In the genomic region with DNA sequence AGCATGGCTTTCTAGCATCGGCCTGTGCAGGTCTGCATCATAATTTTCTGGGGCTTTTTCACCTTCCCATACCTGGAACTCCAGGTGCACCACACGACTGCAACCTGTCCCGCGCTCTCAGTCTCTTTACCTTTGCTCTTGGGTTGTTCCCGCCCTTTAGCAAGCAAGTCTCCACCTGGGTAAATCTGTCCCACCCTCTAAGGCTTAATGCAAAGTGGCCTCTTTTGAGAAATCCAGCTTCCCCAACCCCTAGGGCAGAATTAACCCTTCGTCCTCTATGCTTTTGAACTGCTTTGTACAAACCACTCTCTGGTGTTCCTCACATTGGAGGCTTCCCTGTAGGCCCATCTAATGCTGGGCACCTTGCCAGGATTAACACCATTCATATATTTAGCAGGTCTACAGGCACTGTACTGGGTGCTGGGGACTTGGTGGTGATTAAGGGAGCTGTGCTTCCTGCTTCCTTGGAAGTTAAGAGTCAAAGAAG, we compare ENCODE assay signal across 1 cellular context.
TF ChIP-seq lines count a peak whose summit lies in the region.

No MANE protein-coding gene starts in this region.

TF ChIP-seq in HCT116, 20 proteins besides CTCF, POLR2A, EP300 and RAD21 (continued from another document):
- TF ChIP-seq, protein P1, sequence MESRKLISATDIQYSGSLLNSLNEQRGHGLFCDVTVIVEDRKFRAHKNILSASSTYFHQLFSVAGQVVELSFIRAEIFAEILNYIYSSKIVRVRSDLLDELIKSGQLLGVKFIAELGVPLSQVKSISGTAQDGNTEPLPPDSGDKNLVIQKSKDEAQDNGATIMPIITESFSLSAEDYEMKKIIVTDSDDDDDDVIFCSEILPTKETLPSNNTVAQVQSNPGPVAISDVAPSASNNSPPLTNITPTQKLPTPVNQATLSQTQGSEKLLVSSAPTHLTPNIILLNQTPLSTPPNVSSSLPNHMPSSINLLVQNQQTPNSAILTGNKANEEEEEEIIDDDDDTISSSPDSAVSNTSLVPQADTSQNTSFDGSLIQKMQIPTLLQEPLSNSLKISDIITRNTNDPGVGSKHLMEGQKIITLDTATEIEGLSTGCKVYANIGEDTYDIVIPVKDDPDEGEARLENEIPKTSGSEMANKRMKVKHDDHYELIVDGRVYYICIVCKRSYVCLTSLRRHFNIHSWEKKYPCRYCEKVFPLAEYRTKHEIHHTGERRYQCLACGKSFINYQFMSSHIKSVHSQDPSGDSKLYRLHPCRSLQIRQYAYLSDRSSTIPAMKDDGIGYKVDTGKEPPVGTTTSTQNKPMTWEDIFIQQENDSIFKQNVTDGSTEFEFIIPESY (IDR thresholded peaks at IDR 0.05; ENCODE audit: extremely low read depth, insufficient replicate concordance, low read length): no peak
- no peak for TF ChIP-seq YY1 (IDR thresholded peaks at IDR 0.05; ENCODE audit: extremely low read depth, insufficient replicate concordance, low read depth, low read length)
- TF ChIP-seq CEBPB (IDR thresholded peaks at IDR 0.05; ENCODE audit: low read depth): no peak
- TF ChIP-seq ZNF274 (IDR thresholded peaks at IDR 0.05; ENCODE audit: low read depth, low read length): no peak
- TF ChIP-seq, protein P2, sequence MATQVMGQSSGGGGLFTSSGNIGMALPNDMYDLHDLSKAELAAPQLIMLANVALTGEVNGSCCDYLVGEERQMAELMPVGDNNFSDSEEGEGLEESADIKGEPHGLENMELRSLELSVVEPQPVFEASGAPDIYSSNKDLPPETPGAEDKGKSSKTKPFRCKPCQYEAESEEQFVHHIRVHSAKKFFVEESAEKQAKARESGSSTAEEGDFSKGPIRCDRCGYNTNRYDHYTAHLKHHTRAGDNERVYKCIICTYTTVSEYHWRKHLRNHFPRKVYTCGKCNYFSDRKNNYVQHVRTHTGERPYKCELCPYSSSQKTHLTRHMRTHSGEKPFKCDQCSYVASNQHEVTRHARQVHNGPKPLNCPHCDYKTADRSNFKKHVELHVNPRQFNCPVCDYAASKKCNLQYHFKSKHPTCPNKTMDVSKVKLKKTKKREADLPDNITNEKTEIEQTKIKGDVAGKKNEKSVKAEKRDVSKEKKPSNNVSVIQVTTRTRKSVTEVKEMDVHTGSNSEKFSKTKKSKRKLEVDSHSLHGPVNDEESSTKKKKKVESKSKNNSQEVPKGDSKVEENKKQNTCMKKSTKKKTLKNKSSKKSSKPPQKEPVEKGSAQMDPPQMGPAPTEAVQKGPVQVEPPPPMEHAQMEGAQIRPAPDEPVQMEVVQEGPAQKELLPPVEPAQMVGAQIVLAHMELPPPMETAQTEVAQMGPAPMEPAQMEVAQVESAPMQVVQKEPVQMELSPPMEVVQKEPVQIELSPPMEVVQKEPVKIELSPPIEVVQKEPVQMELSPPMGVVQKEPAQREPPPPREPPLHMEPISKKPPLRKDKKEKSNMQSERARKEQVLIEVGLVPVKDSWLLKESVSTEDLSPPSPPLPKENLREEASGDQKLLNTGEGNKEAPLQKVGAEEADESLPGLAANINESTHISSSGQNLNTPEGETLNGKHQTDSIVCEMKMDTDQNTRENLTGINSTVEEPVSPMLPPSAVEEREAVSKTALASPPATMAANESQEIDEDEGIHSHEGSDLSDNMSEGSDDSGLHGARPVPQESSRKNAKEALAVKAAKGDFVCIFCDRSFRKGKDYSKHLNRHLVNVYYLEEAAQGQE (IDR thresholded peaks at IDR 0.05; ENCODE audit: low read depth): no peak
